27 cellular contexts compared by ENCODE assay signal in genomic region chr16:87322360-87322759, GRCh38.
"Had no signal": no experiment of that assay in that cellular context is flagged by ENCODE, and none has a peak within 500 bp of the region (broad histone marks: within the 10 kb centered on the region; RNA-seq: fewer than 3 reads in every experiment).

No MANE protein-coding gene starts in this region.

- H3K36me3 ChIP-seq: colonic mucosa, neutrophil, pancreas, sigmoid colon, thyroid gland had no signal

- H3K4me3 ChIP-seq: colonic mucosa, esophagus muscularis mucosa, gastroesophageal sphincter, heart right ventricle, lung, pancreas, sigmoid colon, stomach, thyroid gland had no signal

- H3K27ac Mint-ChIP-seq: dendritic cell treated with granulocyte-macrophage colony-stimulating factor and Interleukin-4, amounts not matched to agents 40 ng/mL and 50 ng/mL, for 4 days; endodermal cell; memory B cell; natural killer cell; progenitor cell of endocrine pancreas; stimulated activated effector memory CD8-positive, alpha-beta T cell treated with anti-CD3 and anti-CD28 coated beads, Interleukin-12 subunit alpha, Interleukin-12 subunit beta, amount 100 ng/mL, for 72 hours had no signal

- H3K27ac ChIP-seq: colonic mucosa, epithelial cell of prostate, esophagus muscularis mucosa, foreskin keratinocyte, gastroesophageal sphincter, heart right ventricle, neutrophil, pancreas, sigmoid colon, stomach, thyroid gland had no signal

- H3K27me3 Mint-ChIP-seq: central memory CD8-positive, alpha-beta T cell; memory B cell; progenitor cell of endocrine pancreas had no signal

- H3K9me3 ChIP-seq: colonic mucosa, esophagus muscularis mucosa, gastroesophageal sphincter, heart right ventricle, neutrophil, pancreas, sigmoid colon, stomach, thyroid gland had no signal

- FAIRE-seq: islet of Langerhans, pancreas had no signal

- H3K4me3 Mint-ChIP-seq: central memory CD8-positive, alpha-beta T cell; dendritic cell treated with granulocyte-macrophage colony-stimulating factor and Interleukin-4, amounts not matched to agents 40 ng/mL and 50 ng/mL, for 4 days; endodermal cell; memory B cell; natural killer cell; stimulated activated effector memory CD8-positive, alpha-beta T cell treated with anti-CD3 and anti-CD28 coated beads, Interleukin-12 subunit alpha, Interleukin-12 subunit beta, amount 100 ng/mL, for 72 hours had no signal

- H3K36me3 Mint-ChIP-seq: memory B cell, natural killer cell had no signal

- ATAC-seq: foreskin keratinocyte; gastroesophageal sphincter; heart right ventricle; left colon; natural killer cell; pancreas; stimulated activated effector memory CD8-positive, alpha-beta T cell treated with anti-CD3 and anti-CD28 coated beads, Interleukin-12 subunit alpha, Interleukin-12 subunit beta, amount 100 ng/mL, for 72 hours had no signal

- H3K9me3 Mint-ChIP-seq: central memory CD8-positive, alpha-beta T cell; dendritic cell treated with granulocyte-macrophage colony-stimulating factor and Interleukin-4, amounts not matched to agents 40 ng/mL and 50 ng/mL, for 4 days; endodermal cell; memory B cell; natural killer cell; stimulated activated effector memory CD8-positive, alpha-beta T cell treated with anti-CD3 and anti-CD28 coated beads, Interleukin-12 subunit alpha, Interleukin-12 subunit beta, amount 100 ng/mL, for 72 hours had no signal

- DNase-seq: colonic mucosa; effector CD8-positive, alpha-beta T cell; endodermal cell; foreskin keratinocyte; heart right ventricle; hippocampal formation; kidney glomerular epithelial cell; left colon; natural killer cell; sigmoid colon; stimulated activated CD4-positive, alpha-beta T cell treated with anti-CD3 and anti-CD28 coated beads, Interleukin-4, amount 100 ng/mL, for 24 hours; stimulated activated naive CD4-positive, alpha-beta T cell treated with Interleukin-2 at 50 U/mL for 16 hours; stomach; thyroid gland; trophoblast cell had no signal

- H3K27me3 ChIP-seq: colonic mucosa, esophagus muscularis mucosa, foreskin keratinocyte, gastroesophageal sphincter, heart right ventricle, neutrophil, pancreas, sigmoid colon, stomach, thyroid gland had no signal

- H3K4me1 ChIP-seq: colonic mucosa, foreskin keratinocyte had no signal
